ENCODE assay signal across 20 cellular contexts in genomic region chr3:125213946-125214542, GRCh38. TPM values are rescaled to one million over a fixed set of nuclear protein-coding genes. Genes with fewer than 3 reads are reported as not detected.
DNase-seq lines count a peak whose midpoint lies in the region; TF ChIP-seq lines count a peak whose summit lies in the region.
"Had no signal": no experiment of that assay in that cellular context is flagged by ENCODE, and none has a peak within 500 bp of the region (broad histone marks: within the 10 kb centered on the region; RNA-seq: fewer than 3 reads in every experiment).

No MANE protein-coding gene starts in this region.

- intact Hi-C loops in OCI-LY7 (cut with micrococcal nuclease; ENCODE audit: unreplicated experiment) = no loop called here

- no peak overlapping the region for H2AFZ ChIP-seq in neural progenitor cell (replicated peaks)
- no peak overlapping the region for H2AFZ ChIP-seq in OCI-LY7 (ENCODE audit: low read length)

- no TSS peak for BruUV-seq in OCI-LY7 (replicated peaks; lab: Mats Ljungman, UMichigan)

- no peak overlapping the region for H3K27ac Mint-ChIP-seq in neural progenitor cell
- H3K27ac Mint-ChIP-seq: CD4-positive, CD25-positive, alpha-beta regulatory T cell; stimulated activated naive CD8-positive, alpha-beta T cell treated with anti-CD3 and anti-CD28 coated beads, Interleukin-15, Interleukin-2, amounts not matched to agents 100 ng/mL and 50 ng/mL, for 24 hours had no signal

- no peaks in the 10 kb centered on the region for H3K36me3 Mint-ChIP-seq in neural progenitor cell
- H3K36me3 Mint-ChIP-seq: CD4-positive, CD25-positive, alpha-beta regulatory T cell had no signal

- no peaks in the 10 kb centered on the region for H3K9me3 Mint-ChIP-seq in neural progenitor cell
- H3K9me3 Mint-ChIP-seq: stimulated activated naive CD8-positive, alpha-beta T cell treated with anti-CD3 and anti-CD28 coated beads, Interleukin-15, Interleukin-2, amounts not matched to agents 100 ng/mL and 50 ng/mL, for 24 hours had no signal

- H3K4me1 Mint-ChIP-seq in neural progenitor cell = peaks cover 11% of the 10 kb centered on the region

- H3K79me2 ChIP-seq in neural progenitor cell (ENCODE audit: low read depth) (no peaks in the 10 kb centered on the region), OCI-LY7 (ENCODE audit: insufficient read depth, low read depth, low read length) (no peaks in the 10 kb centered on the region)
- H3K79me2 ChIP-seq: parathyroid adenoma had no signal

- H3K36me3 ChIP-seq in neural progenitor cell = no peaks in the 10 kb centered on the region
- H3K36me3 ChIP-seq in OCI-LY7 (ENCODE audit: insufficient read depth, low read length) = no peaks in the 10 kb centered on the region
- H3K36me3 ChIP-seq: cardiac muscle cell, gastroesophageal sphincter, MG63 had no signal

- no peaks in the 10 kb centered on the region for H3K9me3 ChIP-seq in neural progenitor cell (ENCODE audit: low read depth)
- no peaks in the 10 kb centered on the region for H3K9me3 ChIP-seq in OCI-LY7 (ENCODE audit: low read length)
- H3K9me3 ChIP-seq: gastroesophageal sphincter, MG63 had no signal

- TF ChIP-seq CTCF in neural progenitor cell (IDR thresholded peaks at IDR 0.05) = no peak
- no peak for TF ChIP-seq CTCF in OCI-LY7 (conservative IDR thresholded peaks at IDR 0.05; ENCODE audit: low read length)

- H4K20me1 ChIP-seq in neural progenitor cell (ENCODE audit: low read depth) (no peaks in the 10 kb centered on the region), OCI-LY7 (ENCODE audit: insufficient read depth, low read length) (no peaks in the 10 kb centered on the region)

- peak; percentile 88 for DNase-seq in EH (ENCODE audit: low read depth)
- DNase-seq in fibroblast of peridontal ligament (ENCODE audit: extremely low read depth) = peak; percentile 54
- DNase-seq in neural progenitor cell (ENCODE audit: low spot score) = no peak
- no peak for DNase-seq in effector CD4-positive, alpha-beta T cell
- no peak for DNase-seq in OCI-LY7 (ENCODE audit: low spot score)
- DNase-seq in NCI-H2171 (lab: John Stamatoyannopoulos, UW) = no peak
- DNase-seq: effector memory CD4-positive, alpha-beta T cell; GF-D8; MG63; midbrain; NCI-H187; NCI-H526; SW 1271 had no signal

- TF ChIP-seq EP300 in Ishikawa (IDR thresholded peaks at IDR 0.05; ENCODE audit: borderline replicate concordance) = no peak

- no peak overlapping the region for H3K9ac ChIP-seq in neural progenitor cell
- H3K9ac ChIP-seq: parathyroid adenoma had no signal

- H3K4me1 ChIP-seq in neural progenitor cell = peaks cover 16% of the 10 kb centered on the region
- no peaks in the 10 kb centered on the region for H3K4me1 ChIP-seq in OCI-LY7 (ENCODE audit: insufficient read depth, low read length, poor library complexity, severe bottlenecking)

- peak overlapping the region; percentile 18 for H3K4me3 Mint-ChIP-seq in neural progenitor cell
- H3K4me3 Mint-ChIP-seq: stimulated activated naive CD8-positive, alpha-beta T cell treated with anti-CD3 and anti-CD28 coated beads, Interleukin-15, Interleukin-2, amounts not matched to agents 100 ng/mL and 50 ng/mL, for 24 hours had no signal

- POLR2A ChIA-PET in OCI-LY7 (lab: Charles Lee) = interaction anchor here (0.7 kb wide), 1 partner anchor 96 kb away, joined by 3 read pairs; no protein-coding TSS in a partner anchor

- H3K9me2 ChIP-seq in OCI-LY7 (ENCODE audit: insufficient read depth, low read length) = no peaks in the 10 kb centered on the region

- CTCF ChIA-PET in OCI-LY7 (lab: Charles Lee; ENCODE audit: unreplicated experiment) = no interaction called here

- no peaks in the 10 kb centered on the region for H3F3A ChIP-seq in neural progenitor cell (ENCODE audit: low read depth)

- peaks cover 22% of the 10 kb centered on the region for H3K27me3 Mint-ChIP-seq in neural progenitor cell (ENCODE audit: insufficient read depth, low read depth)

- H3K27me3 ChIP-seq in neural progenitor cell = peaks cover 15% of the 10 kb centered on the region
- H3K27me3 ChIP-seq: MG63 had no signal

- H3K27ac ChIP-seq in neural progenitor cell (no peak overlapping the region), OCI-LY7 (ENCODE audit: low read depth, low read length, poor library complexity, severe bottlenecking) (no peak overlapping the region)
- H3K27ac ChIP-seq: cardiac muscle cell, gastroesophageal sphincter, parathyroid adenoma had no signal

- no peak for TF ChIP-seq RAD21 in Ishikawa (IDR thresholded peaks at IDR 0.05; ENCODE audit: low read depth)

- H3K4me3 ChIP-seq in neural progenitor cell = no peak overlapping the region
- no peak overlapping the region for H3K4me3 ChIP-seq in OCI-LY7 (ENCODE audit: low read depth, low read length, poor library complexity, severe bottlenecking)
- H3K4me3 ChIP-seq: cardiac muscle cell, gastroesophageal sphincter, MG63, smooth muscle cell had no signal

- H3K4me2 ChIP-seq in neural progenitor cell (peak overlapping the region; percentile 94), OCI-LY7 (ENCODE audit: low read length) (no peak overlapping the region)

TF ChIP-seq in Ishikawa, 13 proteins besides CTCF, POLR2A, EP300 and RAD21:
- TF ChIP-seq TEAD4 (IDR thresholded peaks at IDR 0.05) = peak; percentile 54
- no peak for TF ChIP-seq REST (IDR thresholded peaks at IDR 0.05; ENCODE audit: low read depth)
- TF ChIP-seq CEBPB (IDR thresholded peaks at IDR 0.05) = no peak
- TF ChIP-seq USF1 (IDR thresholded peaks at IDR 0.05) = peak; percentile 63

RNA-seq across cellular contexts. Expression of gene SLC12A8, which starts 1.5 kb away (rescaled TPM):
- total RNA-seq in neural progenitor cell (ENCODE audit: low replicate concordance) (2.2 and 4.6 TPM in 2 replicates), OCI-LY7 (2022) (0.84 and 0.94 TPM in 2 replicates)
- 0.13 and 1.0 TPM in 2 replicates for total RNA-seq in OCI-LY7 (2014; rRNA removed; shearing (Covaris generic))
- total RNA-seq: CD4-positive, CD25-positive, alpha-beta regulatory T cell had no signal

Comparison
In these comparisons a context has a peak if more than half of its experiments do, and no peak if none do; other contexts are left out.
1. DNase-seq: peak in EH (single experiment) and fibroblast of peridontal ligament (single experiment); none in neural progenitor cell (single experiment), effector CD4-positive, alpha-beta T cell (single experiment), OCI-LY7 (single experiment) and NCI-H2171 (single experiment).